Comparison of ENCODE assay signal across 19 cellular contexts in the genomic region with DNA sequence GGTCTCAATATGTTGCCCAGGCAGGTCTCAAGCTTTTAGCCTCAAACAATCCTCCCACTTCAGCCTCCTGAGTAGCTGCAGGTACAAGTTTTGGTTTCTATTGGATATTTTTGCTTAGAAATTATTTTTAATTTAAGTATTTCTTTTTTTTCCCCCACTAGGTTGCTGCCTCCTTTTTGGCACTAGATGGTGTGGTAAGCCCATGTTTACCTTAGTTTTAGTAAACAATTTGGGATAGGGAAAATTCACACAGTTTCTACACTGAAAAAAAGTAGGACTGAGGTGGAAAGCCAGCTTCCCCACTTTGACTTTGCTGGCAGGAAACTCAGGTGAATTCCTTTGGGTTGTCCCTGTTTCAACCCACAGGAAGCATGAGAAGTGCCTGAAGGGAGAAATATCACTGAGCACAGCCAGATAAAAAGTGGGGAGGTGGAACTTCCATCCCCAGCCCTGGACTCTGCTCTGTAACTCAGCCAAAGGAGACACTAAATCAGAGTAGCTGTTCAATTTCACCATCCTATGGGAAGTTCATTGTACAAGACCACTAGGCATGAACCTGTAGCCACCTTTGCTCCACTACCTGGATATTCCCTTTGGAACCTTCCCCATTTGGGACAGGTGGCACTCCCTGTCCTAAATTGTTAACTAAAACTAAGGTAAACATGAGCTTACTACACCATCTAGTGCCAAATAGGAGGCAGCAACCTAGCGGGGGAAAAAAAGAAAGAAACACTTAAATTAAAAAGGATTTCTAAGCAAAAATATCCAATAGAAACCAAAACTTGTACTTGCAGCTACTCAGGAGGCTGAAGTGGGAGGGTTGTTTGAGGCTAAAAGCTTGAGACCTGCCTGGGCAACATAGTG.
A peak's percentile ranks its signal among the peaks of the same experiment; 100 is the strongest.
DNase-seq lines count a peak whose midpoint lies in the region; ATAC-seq, FAIRE-seq and TF ChIP-seq lines count a peak whose summit lies in the region.
"Had no signal": no experiment of that assay in that cellular context is flagged by ENCODE, and none has a peak within 500 bp of the region (broad histone marks: within the 10 kb centered on the region; RNA-seq: fewer than 3 reads in every experiment).

No MANE protein-coding gene starts in this region.

- no peaks in the 10 kb centered on the region for H3K9me3 ChIP-seq in BE2C
- no peaks in the 10 kb centered on the region for H3K9me3 ChIP-seq in IMR-90 (ENCODE audit: control insufficient read depth, insufficient read depth, low read length)
- H3K9me3 ChIP-seq in mesenchymal stem cell (ENCODE audit: control insufficient read depth, low read length) = no peaks in the 10 kb centered on the region
- H3K9me3 ChIP-seq in left lung = peaks cover 0 to 18% of the 10 kb centered on the region in 2 donors

- H3K4ac ChIP-seq in IMR-90 (ENCODE audit: low read depth, low read length) = no peak overlapping the region
- H3K4ac ChIP-seq in mesenchymal stem cell (ENCODE audit: low read depth in 1 of 2, low read length in 2 of 2) = no peak overlapping the region

- H3K56ac ChIP-seq in IMR-90 (ENCODE audit: extremely low read depth, insufficient read depth, low read length) = no peak overlapping the region

- H2BK15ac ChIP-seq in IMR-90 (ENCODE audit: low read depth, low read length) = no peak overlapping the region
- no peak overlapping the region for H2BK15ac ChIP-seq in mesenchymal stem cell (ENCODE audit: low read depth, poor library complexity, severe bottlenecking)

- POLR2A ChIA-PET in IMR-90 (lab: Charles Lee; ENCODE audit: unreplicated experiment) = no interaction called here

- no peaks in the 10 kb centered on the region for H3K9me1 ChIP-seq in IMR-90 (ENCODE audit: insufficient read depth, low read length)

- H3K9ac ChIP-seq in IMR-90 (ENCODE audit: low read depth, low read length) = no peak overlapping the region
- no peak overlapping the region for H3K9ac ChIP-seq in mesenchymal stem cell (ENCODE audit: low read length)

- DNase-seq in BE2C (no peak), IMR-90 (no peak), bronchial epithelial cell (ENCODE audit: low read depth) (no peak), mesenchymal stem cell (peak; percentile 0), left lung (no peak), T-helper 9 cell (no peak)
- DNase-seq in stimulated activated CD8-positive, alpha-beta memory T cell treated with anti-CD3 and anti-CD28 coated beads, Interleukin-4, amount 100 ng/mL, for 48 hours = no peak
- no peak for DNase-seq in activated CD4-positive, CD25-positive, alpha-beta regulatory T cell treated with anti-CD3 and anti-CD28 coated beads, Interleukin-2, amount 50 U/mL, for 72 hours
- DNase-seq: adrenal gland; AML-193; glutamatergic neuron; NCI-H2107; NCI-H774; right cardiac atrium; stimulated activated CD4-positive, alpha-beta T cell treated with anti-CD3 and anti-CD28 coated beads, Interleukin-1b, Interleukin-23, amount 100 ng/mL, for 48 hours; substantia nigra had no signal

- H2BK20ac ChIP-seq in IMR-90 (ENCODE audit: low read depth, low read length) = no peak overlapping the region

- H2BK120ac ChIP-seq in IMR-90 (ENCODE audit: low read depth, low read length) (no peak overlapping the region), mesenchymal stem cell (ENCODE audit: low read depth, low read length) (no peak overlapping the region)

- no peak overlapping the region for H4K91ac ChIP-seq in IMR-90 (ENCODE audit: insufficient read depth, low read depth, low read length)
- H4K91ac ChIP-seq in mesenchymal stem cell (ENCODE audit: low read length) = no peak overlapping the region

- TF ChIP-seq POLR2A in IMR-90 (IDR thresholded peaks at IDR 0.05; ENCODE audit: low read depth, low read length) = no peak

- no peak overlapping the region for H2AFZ ChIP-seq in IMR-90 (replicated peaks; ENCODE audit: low read length, poor library complexity)
- no peak overlapping the region for H2AFZ ChIP-seq in mesenchymal stem cell (ENCODE audit: low read depth, low read length)

- TF ChIP-seq RAD21 in IMR-90 (IDR thresholded peaks at IDR 0.05; ENCODE audit: low read length) = 0 out of 2 replicates have a peak, but pooled peaks have one; percentile 27

- no peaks in the 10 kb centered on the region for H4K20me1 ChIP-seq in IMR-90 (ENCODE audit: insufficient read depth, low read length)

- dilution Hi-C loops in IMR-90 (cut with HindIII; ENCODE audit: low sequenced_read_pairs, unreplicated experiment) = no loop called here

- TF ChIP-seq CTCF in BE2C (IDR thresholded peaks at IDR 0.05; ENCODE audit: low read depth, low read length) (peak; percentile 26; the same call in 1 of the 2 replicates), IMR-90 (conservative IDR thresholded peaks at IDR 0.05; ENCODE audit: low read depth, low read length) (0 out of 2 replicates have a peak, but pooled peaks have one; percentile 21), bronchial epithelial cell (IDR thresholded peaks at IDR 0.05; ENCODE audit: insufficient read depth, low read length, severe bottlenecking) (peak; percentile 9), left lung (IDR thresholded peaks at IDR 0.05) (no peak)

- BruUV-seq in IMR-90 (replicated peaks; lab: Mats Ljungman, UMichigan) = no TSS peak

- no peak overlapping the region for H4K5ac ChIP-seq in IMR-90 (ENCODE audit: low read depth, low read length)

- no peak overlapping the region for H2AK5ac ChIP-seq in IMR-90 (ENCODE audit: low read depth, low read length)
- H2AK5ac ChIP-seq in mesenchymal stem cell (ENCODE audit: low read length, severe bottlenecking) = no peak overlapping the region

- H2BK5ac ChIP-seq in IMR-90 (ENCODE audit: low read depth, low read length, poor library complexity, severe bottlenecking) (no peak overlapping the region), mesenchymal stem cell (ENCODE audit: low read depth, low read length, poor library complexity, severe bottlenecking) (no peak overlapping the region)

- H3K4me2 ChIP-seq in IMR-90 (ENCODE audit: low read depth, low read length) (no peak overlapping the region), mesenchymal stem cell (ENCODE audit: low read length, poor library complexity, severe bottlenecking) (no peak overlapping the region)

- in situ Hi-C loops in IMR-90 (cut with MboI; ENCODE audit: low sequenced_read_pairs) = no loop called here

- CTCF ChIA-PET in IMR-90 (lab: Yijun Ruan, JAX) = no interaction called here

- H3K79me1 ChIP-seq in IMR-90 (ENCODE audit: low read depth in 1 of 2, low read length in 2 of 2) = no peaks in the 10 kb centered on the region
- H3K79me1 ChIP-seq in mesenchymal stem cell (replicated peaks; ENCODE audit: low read length, poor library complexity, severe bottlenecking) = no peaks in the 10 kb centered on the region

- H3K27me3 ChIP-seq in BE2C (no peaks in the 10 kb centered on the region), IMR-90 (ENCODE audit: control insufficient read depth, insufficient read depth, low read length) (no peaks in the 10 kb centered on the region), bronchial epithelial cell (ENCODE audit: control insufficient read depth, insufficient read depth, low read length) (no peaks in the 10 kb centered on the region), mesenchymal stem cell (ENCODE audit: control insufficient read depth in 1 of 2, insufficient read depth in 1 of 2, low read length in 2 of 2) (no peaks in the 10 kb centered on the region), left lung (no peaks in the 10 kb centered on the region)
- H3K27me3 ChIP-seq: adrenal gland had no signal

- H3K18ac ChIP-seq in IMR-90 (ENCODE audit: low read depth, low read length) (no peak overlapping the region), mesenchymal stem cell (ENCODE audit: low read depth in 1 of 2, low read length in 2 of 2) (no peak overlapping the region)

- WGBS in IMR-90 (ENCODE audit: extremely low coverage in 2 of 2, insufficient read length in 1 of 2), 2 experiments = no CpG with 5 or more reads among the region's 1 CpG
- WGBS in mesenchymal stem cell = no CpG with 5 or more reads among the region's 1 CpG

- no peak for FAIRE-seq in bronchial epithelial cell (lab: Jason Lieb, UNC)
- FAIRE-seq: D721Med, endothelial cell of umbilical vein had no signal

- H3K27ac ChIP-seq in IMR-90 (ENCODE audit: insufficient read depth, low read length) (no peak overlapping the region), mesenchymal stem cell (ENCODE audit: low read length, poor library complexity, severe bottlenecking) (no peak overlapping the region), left lung (no peak overlapping the region)
- H3K27ac ChIP-seq: adrenal gland, coronary artery had no signal

- no peaks in the 10 kb centered on the region for H3K36me3 ChIP-seq in BE2C
- no peaks in the 10 kb centered on the region for H3K36me3 ChIP-seq in IMR-90 (ENCODE audit: control insufficient read depth, insufficient read depth, low read length)
- H3K36me3 ChIP-seq in bronchial epithelial cell (ENCODE audit: control insufficient read depth, insufficient read depth, low read length) = no peaks in the 10 kb centered on the region
- no peaks in the 10 kb centered on the region for H3K36me3 ChIP-seq in mesenchymal stem cell (ENCODE audit: control insufficient read depth in 1 of 2, insufficient read depth in 2 of 2, low read depth in 1 of 2, low read length in 2 of 2)
- H3K36me3 ChIP-seq in left lung = no peaks in the 10 kb centered on the region
- H3K36me3 ChIP-seq: adrenal gland had no signal

- no peak overlapping the region for H3K23ac ChIP-seq in IMR-90 (ENCODE audit: low read depth, low read length)
- no peak overlapping the region for H3K23ac ChIP-seq in mesenchymal stem cell (ENCODE audit: low read length in 2 of 2)

- H2BK12ac ChIP-seq in mesenchymal stem cell (ENCODE audit: low read length in 2 of 2) = no peak overlapping the region

- H3K14ac ChIP-seq in IMR-90 (replicated peaks; ENCODE audit: low read depth, low read length) (no peak overlapping the region), mesenchymal stem cell (ENCODE audit: low read length in 2 of 2) (no peak overlapping the region)

- intact Hi-C loops in IMR-90 (cut with micrococcal nuclease) (loop anchor here (5.0 kb wide), 1 partner anchor 817 kb away; no protein-coding TSS in a partner anchor), left lung (cut with DNase I) (no loop called here)

- ATAC-seq in IMR-90 (ENCODE audit: low read depth) = no peak
- no peak for ATAC-seq in left lung
- ATAC-seq: right cardiac atrium had no signal

- H2AK9ac ChIP-seq in IMR-90 (replicated peaks; ENCODE audit: low read depth, low read length, poor library complexity) = no peak overlapping the region

- H3K4me1 ChIP-seq in BE2C = no peaks in the 10 kb centered on the region; the same call in 1 of the 2 replicates
- H3K4me1 ChIP-seq in IMR-90 (ENCODE audit: control insufficient read depth, insufficient read depth, low read length) = no peaks in the 10 kb centered on the region
- H3K4me1 ChIP-seq in mesenchymal stem cell (ENCODE audit: control insufficient read depth, insufficient read depth, low read depth, low read length) = no peaks in the 10 kb centered on the region
- no peaks in the 10 kb centered on the region for H3K4me1 ChIP-seq in left lung
- H3K4me1 ChIP-seq: adrenal gland had no signal

- no peak overlapping the region for H4K8ac ChIP-seq in IMR-90 (ENCODE audit: low read depth in 2 of 2, low read length in 2 of 2)
- no peak overlapping the region for H4K8ac ChIP-seq in mesenchymal stem cell (ENCODE audit: low read length)

- no peak overlapping the region for H3K4me3 ChIP-seq in BE2C (ENCODE audit: low read depth, low read length)
- H3K4me3 ChIP-seq in IMR-90 (ENCODE audit: insufficient read depth, low read depth, low read length) = no peak overlapping the region
- no peak overlapping the region for H3K4me3 ChIP-seq in bronchial epithelial cell (ENCODE audit: low read depth, low read length)
- no peak overlapping the region for H3K4me3 ChIP-seq in mesenchymal stem cell (ENCODE audit: insufficient read depth in 1 of 2, low read depth in 1 of 2, low read length in 2 of 2)
- no peak overlapping the region for H3K4me3 ChIP-seq in left lung
- H3K4me3 ChIP-seq: adrenal gland, coronary artery had no signal

Comparison
In these comparisons a context has a peak if more than half of its experiments do, and no peak if none do; other contexts are left out.
1. CTCF ChIP-seq: peak in BE2C (single experiment), IMR-90 (single experiment) and bronchial epithelial cell (single experiment); none in left lung (0 of 2).